ENCODE assay signal across 8 cellular contexts in the genomic region with DNA sequence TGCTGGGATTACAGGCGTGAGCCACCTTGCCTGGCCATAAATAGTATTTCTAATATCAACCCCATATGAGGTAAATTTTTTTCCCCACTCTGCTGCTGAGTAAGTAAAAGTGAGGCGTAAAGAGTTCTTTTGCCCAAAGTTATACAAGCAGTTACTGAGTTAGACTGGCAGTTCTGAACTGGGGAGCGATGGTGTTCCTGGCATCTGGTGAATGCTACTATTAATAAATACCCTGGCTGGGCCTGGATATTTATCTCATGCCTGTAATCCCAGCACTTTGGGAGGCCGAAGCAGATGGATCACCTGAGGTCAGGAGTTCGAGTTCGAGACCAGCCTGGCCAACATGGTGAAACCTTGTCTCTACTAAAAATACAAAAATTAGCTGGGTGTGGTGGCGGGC. TPM values are rescaled to one million over a fixed set of nuclear protein-coding genes. Genes with fewer than 3 reads are reported as not detected.
DNase-seq lines count a peak whose midpoint lies in the region; ATAC-seq, FAIRE-seq and TF ChIP-seq lines count a peak whose summit lies in the region.
"Not testable (repeated sequence)": the region's sequence is repeated elsewhere in the genome, so short reads cannot be mapped to it uniquely, and the experiment has no call there.

No MANE protein-coding gene starts in this region.

- peak overlapping the region; percentile 94 to 99 (median 98) for H3K4me3 Mint-ChIP-seq in CD4-positive, alpha-beta memory T cell
- H3K4me3 Mint-ChIP-seq in IgD-negative memory B cell, result peak overlapping the region in 3 of 4 donors; percentile 81 to 98 (median 96)
- peak overlapping the region; percentile 99 for H3K4me3 Mint-ChIP-seq in T-helper 17 cell
- peak overlapping the region; percentile 100 for H3K4me3 Mint-ChIP-seq in activated naive CD8-positive, alpha-beta T cell
- H3K4me3 Mint-ChIP-seq in type B pancreatic cell, result peak overlapping the region; percentile 96

- H3K4me2 ChIP-seq in H1 (ENCODE audit: insufficient read depth in 1 of 2, low read depth in 2 of 2, low read length in 2 of 2), result peak overlapping the region; percentile 75 to 76
- not testable (repeated sequence) for H3K4me2 ChIP-seq in neural cell (ENCODE audit: low read length)

- not testable (repeated sequence) for H2BK12ac ChIP-seq in H1 (ENCODE audit: low read depth, low read length)

- H3K56ac ChIP-seq in H1 (replicated peaks; ENCODE audit: insufficient read length, low read depth, low read length), result not testable (repeated sequence)

- H2BK20ac ChIP-seq in H1 (ENCODE audit: low read length), result not testable (repeated sequence)

- not testable (repeated sequence) for H3K9me3 ChIP-seq in CD4-positive, alpha-beta memory T cell (ENCODE audit: control insufficient read depth in 1 of 2, low read length in 2 of 2); T-helper 17 cell (ENCODE audit: control insufficient read depth, low read length, poor library complexity, severe bottlenecking); H1 (ENCODE audit: insufficient read depth in 2 of 2, low read depth in 1 of 2, low read length in 1 of 2); neural cell (ENCODE audit: low read length)

- not testable (repeated sequence) for TF ChIP-seq CTCF in H1 (IDR thresholded peaks at IDR 0.05; ENCODE audit: control extremely low read depth in 1 of 3, insufficient read depth in 1 of 3, low read depth in 1 of 3, low read length in 3 of 3); neural cell (IDR thresholded peaks at IDR 0.05; ENCODE audit: poor library complexity, severe bottlenecking); type B pancreatic cell (conservative IDR thresholded peaks at IDR 0.05)

- not testable (repeated sequence) for H4K91ac ChIP-seq in H1 (replicated peaks; ENCODE audit: insufficient read length, low read length)

- not testable (repeated sequence) for H4K8ac ChIP-seq in H1 (ENCODE audit: extremely low read depth, insufficient read depth, low read length)

- not testable (repeated sequence) for H2AFZ ChIP-seq in H1 (ENCODE audit: low read length); neural cell (ENCODE audit: low read depth, low read length)

- H3K9ac ChIP-seq in H1 (replicated peaks in 1 of 4; ENCODE audit: extremely low read depth in 1 of 4, low read depth in 3 of 4, low read length in 3 of 4), result peak overlapping the region in 3 of 4 experiments; percentile 24 to 100 (median 40); a peak in 3 of 7 replicates
- H3K9ac ChIP-seq in neural cell (ENCODE audit: low read length), result not testable (repeated sequence)

- H3K4me1 Mint-ChIP-seq in CD4-positive, alpha-beta memory T cell, result peaks cover 42 to 81% (median 58%) of the 10 kb centered on the region in 4 donors
- peaks cover 45 to 48% (median 45%) of the 10 kb centered on the region in 3 donors for H3K4me1 Mint-ChIP-seq in IgD-negative memory B cell
- H3K4me1 Mint-ChIP-seq in T-helper 17 cell, result peaks cover 55% of the 10 kb centered on the region
- H3K4me1 Mint-ChIP-seq in activated naive CD8-positive, alpha-beta T cell (ENCODE audit: low read depth), result peaks cover 63% of the 10 kb centered on the region
- peaks cover 42% of the 10 kb centered on the region for H3K4me1 Mint-ChIP-seq in type B pancreatic cell (ENCODE audit: unreplicated experiment)

- H2AK5ac ChIP-seq in H1 (ENCODE audit: low read depth, low read length), result not testable (repeated sequence)

- H3K14ac ChIP-seq in H1 (ENCODE audit: insufficient read length), result not testable (repeated sequence)

- H3K27me3 ChIP-seq in CD4-positive, alpha-beta memory T cell (ENCODE audit: insufficient read depth, low read length); H1 (replicated peaks in 1 of 4; ENCODE audit: control insufficient read depth in 3 of 4, extremely low read depth in 1 of 4, insufficient read depth in 3 of 4, low read length in 3 of 4); neural cell (ENCODE audit: insufficient read depth, low read depth, low read length): not testable (repeated sequence)

- CTCF ChIA-PET in CD4-positive, alpha-beta memory T cell (lab: Charles Lee; ENCODE audit: partially characterized antibody), result interaction anchor here (1.2 to 7.9 kb wide), 13 partner anchors 14 to 155 kb away, joined by 3 to 113 read pairs (median 8); a partner anchor contains a TSS
- CTCF ChIA-PET in H1 (lab: Charles Lee; ENCODE audit: partially characterized antibody), result interaction anchor here (1.1 to 5.3 kb wide), 8 partner anchors 11 to 122 kb away, joined by 3 to 71 read pairs (median 17); a partner anchor contains a TSS

- H3K79me2 ChIP-seq in H1 (ENCODE audit: control insufficient read depth in 1 of 2, insufficient read depth in 2 of 2, low read length in 2 of 2) (peaks cover 23 to 53% of the 10 kb centered on the region in 2 experiments), neural cell (replicated peaks; ENCODE audit: insufficient read depth, low read length) (peaks cover 31% of the 10 kb centered on the region)

- not testable (repeated sequence) for H4K5ac ChIP-seq in H1 (ENCODE audit: insufficient read length, low read depth, low read length)

- H3K9me2 ChIP-seq in neural cell (ENCODE audit: insufficient read depth, low read length), result not testable (repeated sequence)

- H4K20me1 ChIP-seq in H1 (replicated peaks in 1 of 2; ENCODE audit: control insufficient read depth in 1 of 2, insufficient read depth in 2 of 2, low read length in 2 of 2), result peaks cover 15 to 22% of the 10 kb centered on the region in 2 experiments
- not testable (repeated sequence) for H4K20me1 ChIP-seq in neural cell (ENCODE audit: insufficient read depth)

- H2BK15ac ChIP-seq in H1 (ENCODE audit: low read length), result not testable (repeated sequence)

- DNase-seq in CD4-positive, alpha-beta memory T cell; T-helper 17 cell; H1 (ENCODE audit: low read depth in 1 of 2, low spot score in 2 of 2); type B pancreatic cell (ENCODE audit: extremely low spot score, unreplicated experiment): not testable (repeated sequence)
- DNase-seq in hepatic stellate cell (ENCODE audit: low spot score), result peak; percentile 0

- ATAC-seq in T-helper 17 cell, result not testable (repeated sequence)

- not testable (repeated sequence) for TF ChIP-seq POLR2A in H1 (IDR thresholded peaks at IDR 0.05; ENCODE audit: control extremely low read depth in 1 of 2, low read depth in 2 of 2, low read length in 2 of 2)

- 92% methylated on average over 7 of the region's 7 CpGs; no CpG with 5 or more reads in 1 of the 2 experiments for WGBS in H1 (ENCODE audit: extremely low coverage in 1 of 2, insufficient coverage in 1 of 2, insufficient read length in 1 of 2, insufficient replicate concordance in 2 of 2, low coverage in 1 of 2, low lambda C conversion rate in 2 of 2, missing lambda C conversion rate in 1 of 2), 2 experiments

- TF ChIP-seq RAD21 in H1 (IDR thresholded peaks at IDR 0.05 in 1 of 2, conservative IDR thresholded peaks at IDR 0.05 in 1 of 2; ENCODE audit: low read depth in 2 of 2, low read length in 2 of 2); neural cell (conservative IDR thresholded peaks at IDR 0.05): not testable (repeated sequence)

- not testable (repeated sequence) for FAIRE-seq in H1 (lab: Jason Lieb, UNC)

- peaks cover 24 to 58% of the 10 kb centered on the region in 2 donors for H3K36me3 Mint-ChIP-seq in CD4-positive, alpha-beta memory T cell
- H3K36me3 Mint-ChIP-seq in IgD-negative memory B cell (peaks cover 12% of the 10 kb centered on the region), type B pancreatic cell (peaks cover 26% of the 10 kb centered on the region)
- H3K36me3 Mint-ChIP-seq in T-helper 17 cell (ENCODE audit: low read depth), result not testable (repeated sequence)
- H3K36me3 Mint-ChIP-seq in activated naive CD8-positive, alpha-beta T cell, result peaks cover 19% of the 10 kb centered on the region

- H3F3A ChIP-seq in neural cell (ENCODE audit: insufficient read depth, low read length, poor library complexity, severe bottlenecking), result not testable (repeated sequence)

- intact Hi-C loops in CD4-positive, alpha-beta memory T cell (cut with micrococcal nuclease), result loop anchor here (2.0 to 5.0 kb wide), 2 partner anchors 27 to 168 kb away; a partner anchor contains a TSS

- H3K4me1 ChIP-seq in CD4-positive, alpha-beta memory T cell (ENCODE audit: insufficient read depth, low read length), result peaks cover 65% of the 10 kb centered on the region
- not testable (repeated sequence) for H3K4me1 ChIP-seq in H1 (replicated peaks in 1 of 4; ENCODE audit: control insufficient read depth in 3 of 4, insufficient read depth in 4 of 4, low read length in 3 of 4)

- H3K23me2 ChIP-seq in H1 (ENCODE audit: low read depth, low read length), result not testable (repeated sequence)

- peak overlapping the region; percentile 31 to 100 (median 99) for H3K27ac Mint-ChIP-seq in CD4-positive, alpha-beta memory T cell
- peak overlapping the region in 1 of 3 donors; percentile 19 for H3K27ac Mint-ChIP-seq in IgD-negative memory B cell
- H3K27ac Mint-ChIP-seq in T-helper 17 cell, result peak overlapping the region; percentile 100
- H3K27ac Mint-ChIP-seq in activated naive CD8-positive, alpha-beta T cell, result peak overlapping the region; percentile 100
- H3K27ac Mint-ChIP-seq in type B pancreatic cell, result peak overlapping the region; percentile 98

- not testable (repeated sequence) for H2BK5ac ChIP-seq in H1 (ENCODE audit: low read depth, low read length)

- not testable (repeated sequence) for H2BK120ac ChIP-seq in H1 (replicated peaks; ENCODE audit: low read depth, low read length)

- POLR2A ChIA-PET in CD4-positive, alpha-beta memory T cell (lab: Charles Lee; ENCODE audit: partially characterized antibody), result interaction anchor here (0.6 to 7.2 kb wide), 8 partner anchors 16 to 112 kb away, joined by 3 to 76 read pairs (median 8); a partner anchor contains a TSS
- POLR2A ChIA-PET in H1 (lab: Charles Lee; ENCODE audit: partially characterized antibody), result interaction anchor here (0.8 to 8.0 kb wide), 22 partner anchors 8 to 142 kb away, joined by 3 to 133 read pairs (median 4); a partner anchor contains a TSS

- not testable (repeated sequence) for H3K18ac ChIP-seq in H1 (ENCODE audit: extremely low read depth, low read length)

- not testable (repeated sequence) for H3K36me3 ChIP-seq in CD4-positive, alpha-beta memory T cell (ENCODE audit: insufficient read depth, low read length); neural cell (ENCODE audit: insufficient read depth, low read length)
- H3K36me3 ChIP-seq in H1 (ENCODE audit: control insufficient read depth in 2 of 4, insufficient read depth in 4 of 4, low read length in 3 of 4), result peaks cover 19 to 49% (median 36%) of the 10 kb centered on the region in 4 experiments

- peak overlapping the region in 1 of 2 donors; percentile 99 for H3K4me3 ChIP-seq in CD4-positive, alpha-beta memory T cell (ENCODE audit: low read length in 2 of 2)
- H3K4me3 ChIP-seq in H1 (ENCODE audit: extremely low read depth in 1 of 4, insufficient read depth in 2 of 4, low read depth in 3 of 4, low read length in 4 of 4) (peak overlapping the region in 3 of 4 experiments; percentile 95 to 100 (median 99); a peak in 7 of 8 replicates), neural cell (ENCODE audit: low read length) (peak overlapping the region; percentile 70)

- peak overlapping the region; percentile 94 for H3K27ac ChIP-seq in CD4-positive, alpha-beta memory T cell (ENCODE audit: low read depth, low read length)
- not testable (repeated sequence) for H3K27ac ChIP-seq in H1 (ENCODE audit: low read depth, low read length); neural cell (ENCODE audit: low read length)

- not testable (repeated sequence) for H3K9me3 Mint-ChIP-seq in CD4-positive, alpha-beta memory T cell; IgD-negative memory B cell; activated naive CD8-positive, alpha-beta T cell (ENCODE audit: low read depth); type B pancreatic cell

- TF ChIP-seq EP300 in H1 (IDR thresholded peaks at IDR 0.05; ENCODE audit: borderline replicate concordance in 1 of 2, low read depth in 2 of 2, low read length in 2 of 2); neural cell (conservative IDR thresholded peaks at IDR 0.05; ENCODE audit: poor library complexity, severe bottlenecking): not testable (repeated sequence)

- H3K79me1 ChIP-seq in H1 (ENCODE audit: low read depth, low read length), result not testable (repeated sequence)

- not testable (repeated sequence) for H3K4ac ChIP-seq in H1 (replicated peaks; ENCODE audit: insufficient read length, low read depth, low read length)

- H3K23ac ChIP-seq in H1 (ENCODE audit: insufficient read length), result not testable (repeated sequence)

- not testable (repeated sequence) for H3K27me3 Mint-ChIP-seq in CD4-positive, alpha-beta memory T cell; IgD-negative memory B cell; T-helper 17 cell; activated naive CD8-positive, alpha-beta T cell; type B pancreatic cell

RNA-seq across cellular contexts. Expression of a gene that starts 19.6 kb away (rescaled TPM):
- not detected for total RNA-seq in CD4-positive, alpha-beta memory T cell
- not detected for polyA plus RNA-seq in CD4-positive, alpha-beta memory T cell
- 24.4 TPM for polyA plus RNA-seq in IgD-negative memory B cell
- 1 to 10 TPM in 1 of 2 donors, not detected in 1; 1.1 TPM for total RNA-seq in T-helper 17 cell
- 1.4 and 2.1 TPM in 2 replicates for total RNA-seq in H1 (2021; fragmentation: NEBNext Ultra II Directional; extraction: Animal tissue kit (Norgen Biotek cat#: 25700))
- 0.77 and 1.1 TPM in 2 replicates for polyA plus RNA-seq in H1 (2011; rRNA removed)
- 1.4 TPM for polyA plus RNA-seq in H1 (2011; cell fraction: cytosol; rRNA removed)
- 3.1 TPM for polyA plus RNA-seq in H1 (2011; cell fraction: nucleus; rRNA removed)
- polyA plus RNA-seq in H1 (2012, experiment 1 of 2), result 1.1 to 1.6 TPM (median 1.5 TPM) in 4 replicates
- 2.3 TPM for polyA plus RNA-seq in H1 (2012, experiment 2 of 2)
- polyA plus RNA-seq in H1 (2013, experiment 1 of 2), result 2.0 TPM
- polyA plus RNA-seq in H1 (2013, experiment 2 of 2), result 1.5 TPM
- 0.12 and 0.22 TPM in 2 replicates for polyA minus RNA-seq in H1 (2011; rRNA and poly(A)+ RNA removed)
- not detected for polyA minus RNA-seq in H1 (2011; cell fraction: cytosol; rRNA and poly(A)+ RNA removed)
- polyA minus RNA-seq in H1 (2011; cell fraction: nucleus; rRNA and poly(A)+ RNA removed), result 3.5 TPM
- 13.2 and 22.5 TPM in 2 replicates for polyA plus RNA-seq in neural cell
- 3.4 and 4.5 TPM in 2 replicates for polyA minus RNA-seq in neural cell
- 0.33 and 3.3 TPM in 2 replicates for total RNA-seq in type B pancreatic cell (ENCODE audit: low replicate concordance)

RNA-seq across cellular contexts. Expression of a gene that starts 22.0 kb away (rescaled TPM):
- not detected for total RNA-seq in CD4-positive, alpha-beta memory T cell
- polyA plus RNA-seq in CD4-positive, alpha-beta memory T cell, result not detected
- polyA plus RNA-seq in IgD-negative memory B cell, result 2.1 TPM
- not detected for total RNA-seq in T-helper 17 cell
- 3.7 and 4.0 TPM in 2 replicates for total RNA-seq in H1 (2021; fragmentation: NEBNext Ultra II Directional; extraction: Animal tissue kit (Norgen Biotek cat#: 25700))
- polyA plus RNA-seq in H1 (2011; rRNA removed), result 2.7 and 3.3 TPM in 2 replicates
- polyA plus RNA-seq in H1 (2011; cell fraction: cytosol; rRNA removed), result 1.7 TPM
- 1.7 TPM for polyA plus RNA-seq in H1 (2011; cell fraction: nucleus; rRNA removed)
- 1.4 to 3.4 TPM (median 2.9 TPM) in 4 replicates for polyA plus RNA-seq in H1 (2012, experiment 1 of 2)
- 4.0 TPM for polyA plus RNA-seq in H1 (2012, experiment 2 of 2)
- 2.8 TPM for polyA plus RNA-seq in H1 (2013, experiment 1 of 2)
- 2.8 TPM for polyA plus RNA-seq in H1 (2013, experiment 2 of 2)
- polyA minus RNA-seq in H1 (2011; rRNA and poly(A)+ RNA removed), result 0.19 and 1.4 TPM in 2 replicates
- polyA minus RNA-seq in H1 (2011; cell fraction: cytosol; rRNA and poly(A)+ RNA removed), result 0.66 TPM
- 0.80 TPM for polyA minus RNA-seq in H1 (2011; cell fraction: nucleus; rRNA and poly(A)+ RNA removed)
- 9.6 and 12.9 TPM in 2 replicates for polyA plus RNA-seq in neural cell
- 8.0 and 13.4 TPM in 2 replicates for polyA minus RNA-seq in neural cell
- total RNA-seq in type B pancreatic cell (ENCODE audit: low replicate concordance), result 2.5 and 10.0 TPM in 2 replicates

RNA-seq across cellular contexts. Expression of a gene that starts 26.2 kb away (rescaled TPM):
- 1 to 10 TPM; 3.3 to 3.6 TPM for total RNA-seq in CD4-positive, alpha-beta memory T cell
- polyA plus RNA-seq in CD4-positive, alpha-beta memory T cell, result 1 to 10 TPM in 1 of 2 donors, under 1 TPM in 1; 0.95 to 2.4 TPM
- polyA plus RNA-seq in IgD-negative memory B cell (0.68 TPM), H1 (2011; rRNA removed) (0.09 TPM in 1 of 2 replicates, not detected in the other), neural cell (not detected in 2 replicates)
- total RNA-seq in T-helper 17 cell (1 to 10 TPM in 1 of 2 donors, under 1 TPM in 1; 0.68 to 2.2 TPM), type B pancreatic cell (ENCODE audit: low replicate concordance) (4.3 and 10.4 TPM in 2 replicates)
- not detected in 2 replicates for total RNA-seq in H1 (2021; fragmentation: NEBNext Ultra II Directional; extraction: Animal tissue kit (Norgen Biotek cat#: 25700))
- not detected for polyA plus RNA-seq in H1 (2011; cell fraction: cytosol; rRNA removed)
- not detected for polyA plus RNA-seq in H1 (2011; cell fraction: nucleus; rRNA removed)
- not detected in 4 replicates for polyA plus RNA-seq in H1 (2012, experiment 1 of 2)
- not detected for polyA plus RNA-seq in H1 (2012, experiment 2 of 2)
- polyA plus RNA-seq in H1 (2013, experiment 1 of 2), result not detected
- polyA plus RNA-seq in H1 (2013, experiment 2 of 2), result not detected
- not detected in 2 replicates for polyA minus RNA-seq in H1 (2011; rRNA and poly(A)+ RNA removed)
- not detected for polyA minus RNA-seq in H1 (2011; cell fraction: cytosol; rRNA and poly(A)+ RNA removed)
- not detected for polyA minus RNA-seq in H1 (2011; cell fraction: nucleus; rRNA and poly(A)+ RNA removed)
- polyA minus RNA-seq in neural cell, result not detected in 2 replicates

RNA-seq across cellular contexts. Expression of a gene that starts 58.2 kb away (rescaled TPM):
- 10 to 100 TPM; 50.0 to 62.2 TPM for total RNA-seq in CD4-positive, alpha-beta memory T cell
- polyA plus RNA-seq in CD4-positive, alpha-beta memory T cell, result 10 to 100 TPM in 1 of 2 donors, 1 to 10 TPM in 1; 5.4 to 15.2 TPM
- polyA plus RNA-seq in IgD-negative memory B cell, result 160 TPM
- 10 to 100 TPM; 38.3 to 48.7 TPM for total RNA-seq in T-helper 17 cell
- total RNA-seq in H1 (2021; fragmentation: NEBNext Ultra II Directional; extraction: Animal tissue kit (Norgen Biotek cat#: 25700)), result 25.9 and 26.2 TPM in 2 replicates
- polyA plus RNA-seq in H1 (2011; rRNA removed), result 21.2 and 27.9 TPM in 2 replicates
- polyA plus RNA-seq in H1 (2011; cell fraction: cytosol; rRNA removed), result 15.5 TPM
- polyA plus RNA-seq in H1 (2011; cell fraction: nucleus; rRNA removed), result 46.6 TPM
- 16.4 to 25.4 TPM (median 22.4 TPM) in 4 replicates for polyA plus RNA-seq in H1 (2012, experiment 1 of 2)
- 15.6 TPM for polyA plus RNA-seq in H1 (2012, experiment 2 of 2)
- polyA plus RNA-seq in H1 (2013, experiment 1 of 2), result 30.8 TPM
- polyA plus RNA-seq in H1 (2013, experiment 2 of 2), result 30.3 TPM
- 12.5 and 16.5 TPM in 2 replicates for polyA minus RNA-seq in H1 (2011; rRNA and poly(A)+ RNA removed)
- 16.4 TPM for polyA minus RNA-seq in H1 (2011; cell fraction: cytosol; rRNA and poly(A)+ RNA removed)
- 22.9 TPM for polyA minus RNA-seq in H1 (2011; cell fraction: nucleus; rRNA and poly(A)+ RNA removed)
- not detected in 2 replicates for polyA plus RNA-seq in neural cell
- polyA minus RNA-seq in neural cell, result not detected in 2 replicates
- 12.3 and 17.2 TPM in 2 replicates for total RNA-seq in type B pancreatic cell (ENCODE audit: low replicate concordance)
